1 cellular context compared by ENCODE assay signal in genomic region chr2:6915399-6915798, GRCh38.
TF ChIP-seq lines count a peak whose summit lies in the region.

No MANE protein-coding gene starts in this region.

TF ChIP-seq in GM23338, 12 proteins besides CTCF, POLR2A, EP300 and RAD21 (continued from another document):
- TF ChIP-seq ZNF462 (CRISPR knock-in tag; IDR thresholded peaks at IDR 0.05) (no peak), ZNF114 (CRISPR knock-in tag; IDR thresholded peaks at IDR 0.05) (no peak), STAT1 (IDR thresholded peaks at IDR 0.05; ENCODE audit: unreplicated experiment) (no peak)
